In genomic region chr7:129017933-129018538, GRCh38 we compare ENCODE assay signal across 15 cellular contexts. TPM values are rescaled to one million over a fixed set of nuclear protein-coding genes. Genes with fewer than 3 reads are reported as not detected.
A peak's percentile ranks its signal among the peaks of the same experiment; 100 is the strongest.
DNase-seq lines count a peak whose midpoint lies in the region; ATAC-seq and TF ChIP-seq lines count a peak whose summit lies in the region.
"Had no signal": no experiment of that assay in that cellular context is flagged by ENCODE, and none has a peak within 500 bp of the region (broad histone marks: within the 10 kb centered on the region; RNA-seq: fewer than 3 reads in every experiment).

No MANE protein-coding gene starts in this region.

- POLR2A ChIA-PET in activated CD8-positive, alpha-beta T cell treated with anti-CD3 and anti-CD28 coated beads for 36 hours (lab: Charles Lee) = interaction anchor here (0.8 to 1.4 kb wide), 2 partner anchors 9 to 422 kb away, joined by 3 to 5 read pairs; no protein-coding TSS in a partner anchor
- POLR2A ChIA-PET in activated CD8-positive, alpha-beta T cell treated with anti-CD3 and anti-CD28 coated beads, Interleukin-2, amount 10 ng/mL, durations not matched to agents 7 days and 5 days (lab: Charles Lee) = interaction anchor here (0.7 to 1.5 kb wide), 2 partner anchors 36 to 74 kb away, joined by 3 read pairs; no protein-coding TSS in a partner anchor

- 91 to 96% methylated on average over 4 of the region's 4 CpGs for WGBS in heart right ventricle, 2 donors

- peaks cover 0 to 60% (median 25%) of the 10 kb centered on the region in 9 donors for H3K36me3 ChIP-seq in heart right ventricle

- CTCF ChIA-PET in activated CD8-positive, alpha-beta T cell treated with anti-CD3 and anti-CD28 coated beads for 36 hours (lab: Charles Lee) = interaction anchor here (0.8 to 2.0 kb wide), 4 partner anchors 8 to 146 kb away, joined by 3 to 10 read pairs (median 4); no protein-coding TSS in a partner anchor
- CTCF ChIA-PET in activated CD8-positive, alpha-beta T cell treated with anti-CD3 and anti-CD28 coated beads, Interleukin-2, amount 10 ng/mL, durations not matched to agents 7 days and 5 days (lab: Charles Lee) = interaction anchor here (0.7 to 1.5 kb wide), 3 partner anchors 24 to 63 kb away, joined by 3 read pairs; no protein-coding TSS in a partner anchor

- H3K4me3 ChIP-seq in coronary artery = no peak overlapping the region
- H3K4me3 ChIP-seq in heart right ventricle = no peak overlapping the region
- H3K4me3 ChIP-seq: esophagus muscularis mucosa, suprapubic skin had no signal

- peaks cover 35% of the 10 kb centered on the region for H3K36me3 Mint-ChIP-seq in activated CD8-positive, alpha-beta T cell treated with anti-CD3 and anti-CD28 coated beads for 36 hours (ENCODE audit: low read depth)
- peaks cover 38% of the 10 kb centered on the region for H3K36me3 Mint-ChIP-seq in activated CD8-positive, alpha-beta T cell treated with anti-CD3 and anti-CD28 coated beads, Interleukin-2, amount 10 ng/mL, durations not matched to agents 7 days and 5 days (ENCODE audit: low read depth)

- H3K9me3 ChIP-seq in heart right ventricle = no peaks in the 10 kb centered on the region
- H3K9me3 ChIP-seq: esophagus muscularis mucosa, suprapubic skin had no signal

- H3K27me3 ChIP-seq in heart right ventricle = no peaks in the 10 kb centered on the region
- H3K27me3 ChIP-seq: esophagus muscularis mucosa, suprapubic skin had no signal

- H3K9me3 Mint-ChIP-seq in activated CD8-positive, alpha-beta T cell treated with anti-CD3 and anti-CD28 coated beads for 36 hours = no peaks in the 10 kb centered on the region
- no peaks in the 10 kb centered on the region for H3K9me3 Mint-ChIP-seq in activated CD8-positive, alpha-beta T cell treated with anti-CD3 and anti-CD28 coated beads, Interleukin-2, amount 10 ng/mL, durations not matched to agents 7 days and 5 days (ENCODE audit: insufficient read depth)

- no peak for DNase-seq in activated CD8-positive, alpha-beta T cell treated with anti-CD3 and anti-CD28 coated beads for 36 hours
- DNase-seq in activated CD8-positive, alpha-beta T cell treated with anti-CD3 and anti-CD28 coated beads, Interleukin-2, amount 10 ng/mL, durations not matched to agents 7 days and 5 days = no peak
- DNase-seq in GM20000 (ENCODE audit: low spot score) (peak; percentile 22), kidney tubule cell (ENCODE audit: low spot score) (peak; percentile 26), LoVo (ENCODE audit: low spot score) (no peak), coronary artery (ENCODE audit: low spot score) (no peak), heart right ventricle (no peak)
- DNase-seq: 8988T; activated gamma-delta T cell; NCI-H1694; NK-92 treated with Interleukin-12 subunit alpha and Interleukin-12 subunit beta, amount 100 ng/mL, for 24 hours had no signal

- no peak overlapping the region for H3K4me3 Mint-ChIP-seq in activated CD8-positive, alpha-beta T cell treated with anti-CD3 and anti-CD28 coated beads for 36 hours
- no peak overlapping the region for H3K4me3 Mint-ChIP-seq in activated CD8-positive, alpha-beta T cell treated with anti-CD3 and anti-CD28 coated beads, Interleukin-2, amount 10 ng/mL, durations not matched to agents 7 days and 5 days

- peaks cover 32% of the 10 kb centered on the region for H3K4me1 Mint-ChIP-seq in activated CD8-positive, alpha-beta T cell treated with anti-CD3 and anti-CD28 coated beads for 36 hours (ENCODE audit: low read depth)
- H3K4me1 Mint-ChIP-seq in activated CD8-positive, alpha-beta T cell treated with anti-CD3 and anti-CD28 coated beads, Interleukin-2, amount 10 ng/mL, durations not matched to agents 7 days and 5 days (ENCODE audit: low read depth) = peaks cover 1% of the 10 kb centered on the region

- H3K27ac Mint-ChIP-seq in activated CD8-positive, alpha-beta T cell treated with anti-CD3 and anti-CD28 coated beads for 36 hours = peak overlapping the region; percentile 32
- no peak overlapping the region for H3K27ac Mint-ChIP-seq in activated CD8-positive, alpha-beta T cell treated with anti-CD3 and anti-CD28 coated beads, Interleukin-2, amount 10 ng/mL, durations not matched to agents 7 days and 5 days

- intact Hi-C loops in activated CD8-positive, alpha-beta T cell treated with anti-CD3 and anti-CD28 coated beads for 36 hours (cut with micrococcal nuclease) = no loop called here
- intact Hi-C loops in heart right ventricle (cut with DNase I) = no loop called here

- no peak for ATAC-seq in activated CD8-positive, alpha-beta T cell treated with anti-CD3 and anti-CD28 coated beads for 36 hours
- ATAC-seq in activated CD8-positive, alpha-beta T cell treated with anti-CD3 and anti-CD28 coated beads, Interleukin-2, amount 10 ng/mL, durations not matched to agents 7 days and 5 days = no peak
- peak; percentile 60 for ATAC-seq in HG03135 (IDR thresholded peaks at IDR 0.05; ENCODE audit: unreplicated experiment)
- ATAC-seq in heart right ventricle = no peak
- ATAC-seq: SK-N-SH treated with all-trans-retinoic acid at 6 μM for 48 hours had no signal

- no peaks in the 10 kb centered on the region for H3K27me3 Mint-ChIP-seq in activated CD8-positive, alpha-beta T cell treated with anti-CD3 and anti-CD28 coated beads for 36 hours
- H3K27me3 Mint-ChIP-seq in activated CD8-positive, alpha-beta T cell treated with anti-CD3 and anti-CD28 coated beads, Interleukin-2, amount 10 ng/mL, durations not matched to agents 7 days and 5 days (ENCODE audit: low read depth) = no peaks in the 10 kb centered on the region

- H3K4me1 ChIP-seq in heart right ventricle = peaks cover 0 to 12% (median 0%) of the 10 kb centered on the region in 9 donors
- H3K4me1 ChIP-seq: esophagus muscularis mucosa, suprapubic skin had no signal

- H3K27ac ChIP-seq in coronary artery (no peak overlapping the region), heart right ventricle (no peak overlapping the region)
- H3K27ac ChIP-seq: esophagus muscularis mucosa, suprapubic skin had no signal

- no peak for TF ChIP-seq CTCF in activated CD8-positive, alpha-beta T cell treated with anti-CD3 and anti-CD28 coated beads for 36 hours (IDR thresholded peaks at IDR 0.05)
- TF ChIP-seq CTCF in GM20000 (IDR thresholded peaks at IDR 0.05; ENCODE audit: extremely low read depth, missing control alignments) (no peak), coronary artery (IDR thresholded peaks at IDR 0.05) (no peak), heart right ventricle (IDR thresholded peaks at IDR 0.05) (no peak)

RNA-seq across cellular contexts. Expression of gene TNPO3, which starts 36.9 kb away (rescaled TPM):
- total RNA-seq in activated CD8-positive, alpha-beta T cell treated with anti-CD3 and anti-CD28 coated beads for 36 hours = 10 to 100 TPM; 58.4 to 59.3 TPM
- 10 to 100 TPM; 47.2 to 47.9 TPM for total RNA-seq in activated CD8-positive, alpha-beta T cell treated with anti-CD3 and anti-CD28 coated beads, Interleukin-2, amount 10 ng/mL, durations not matched to agents 7 days and 5 days
- total RNA-seq in heart right ventricle = 10 to 100 TPM; 26.3 to 37.7 (median 30.4) TPM
- 10 to 100 TPM in 1 of 2 donors, 1 to 10 TPM in 1; 8.0 to 17.5 TPM for polyA plus RNA-seq in heart right ventricle

Comparison
In these comparisons a context has a peak if more than half of its experiments do, and no peak if none do; other contexts are left out.
1. DNase-seq: peak in GM20000 (single experiment) and kidney tubule cell (single experiment); none in activated CD8-positive, alpha-beta T cell treated with anti-CD3 and anti-CD28 coated beads for 36 hours (single experiment), activated CD8-positive, alpha-beta T cell treated with anti-CD3 and anti-CD28 coated beads, Interleukin-2, amount 10 ng/mL, durations not matched to agents 7 days and 5 days (single experiment), LoVo (single experiment), coronary artery (single experiment) and heart right ventricle (0 of 2).